In genomic region chr3:122406198-122406597, GRCh38 we compare ENCODE assay signal across 18 cellular contexts. TPM values are rescaled to one million over a fixed set of nuclear protein-coding genes. Genes with fewer than 3 reads are reported as not detected.
DNase-seq lines count a peak whose midpoint lies in the region; ATAC-seq lines count a peak whose summit lies in the region.
"Had no signal": no experiment of that assay in that cellular context is flagged by ENCODE, and none has a peak within 500 bp of the region (broad histone marks: within the 10 kb centered on the region; RNA-seq: fewer than 3 reads in every experiment).

No MANE protein-coding gene starts in this region.

- DNase-seq in activated CD4-positive, alpha-beta T cell treated with anti-CD3 and anti-CD28 coated beads for 36 hours, result peak; percentile 42
- DNase-seq in activated CD4-positive, alpha-beta T cell treated with anti-CD3 and anti-CD28 coated beads, Interleukin-2, amount 50 U/mL, for 1 hour, result no peak
- DNase-seq in NOMO-1 (lab: John Stamatoyannopoulos, UW; ENCODE audit: unreplicated experiment in 2 of 2) (peak; percentile 17 to 52), renal cortical epithelial cell (ENCODE audit: low read depth) (peak; percentile 55), DMS53 treated with DMSO at 0.1 percent for 48 hours (lab: John Stamatoyannopoulos, UW; ENCODE audit: unreplicated experiment) (no peak), NCI-H2196 treated with DMSO at 0.1 percent for 48 hours (lab: John Stamatoyannopoulos, UW; ENCODE audit: unreplicated experiment) (no peak)
- DNase-seq: activated CD4-positive, alpha-beta T cell treated with anti-CD3 and anti-CD28 coated beads, Interleukin-2, amount 50 U/mL, for 48 hours; activated gamma-delta T cell; DMS 273 treated with DMSO at 0.1 percent for 48 hours; GF-D8; hippocampal formation; KBM-7; Peyer's patch had no signal

- CTCF ChIA-PET in activated CD4-positive, alpha-beta T cell treated with anti-CD3 and anti-CD28 coated beads for 36 hours (lab: Charles Lee), result interaction anchor here (1.8 to 2.3 kb wide), 2 partner anchors 10 to 14 kb away, joined by 7 to 8 read pairs; partner anchors contain the start of gene WDR5B

- intact Hi-C loops in activated CD4-positive, alpha-beta T cell treated with anti-CD3 and anti-CD28 coated beads for 36 hours (cut with DNase I, micrococcal nuclease), result no loop called here

- POLR2A ChIA-PET in activated CD4-positive, alpha-beta T cell treated with anti-CD3 and anti-CD28 coated beads for 36 hours (lab: Charles Lee), result no interaction called here

- no peak overlapping the region for H3K4me3 Mint-ChIP-seq in activated CD4-positive, alpha-beta T cell treated with anti-CD3 and anti-CD28 coated beads for 36 hours
- H3K4me3 Mint-ChIP-seq: mesothelial cell of epicardium, neural progenitor cell had no signal

- peak; percentile 61 for ATAC-seq in activated CD4-positive, alpha-beta T cell treated with anti-CD3 and anti-CD28 coated beads for 36 hours
- ATAC-seq in GM18868 (IDR thresholded peaks at IDR 0.05; ENCODE audit: unreplicated experiment) (peak; percentile 75), HG03571 (IDR thresholded peaks at IDR 0.05; ENCODE audit: unreplicated experiment) (no peak)
- ATAC-seq: body of pancreas had no signal

- H3K27ac Mint-ChIP-seq in activated CD4-positive, alpha-beta T cell treated with anti-CD3 and anti-CD28 coated beads for 36 hours, result peak overlapping the region; percentile 34
- H3K27ac Mint-ChIP-seq: mesothelial cell of epicardium, neural progenitor cell had no signal

- H3K4me1 Mint-ChIP-seq in activated CD4-positive, alpha-beta T cell treated with anti-CD3 and anti-CD28 coated beads for 36 hours, result peaks cover 22% of the 10 kb centered on the region
- H3K4me1 Mint-ChIP-seq: mesothelial cell of epicardium, neural progenitor cell had no signal

- H3K36me3 Mint-ChIP-seq in activated CD4-positive, alpha-beta T cell treated with anti-CD3 and anti-CD28 coated beads for 36 hours (ENCODE audit: low read depth), result peaks cover 49% of the 10 kb centered on the region

- H3K27me3 Mint-ChIP-seq in activated CD4-positive, alpha-beta T cell treated with anti-CD3 and anti-CD28 coated beads for 36 hours, result no peaks in the 10 kb centered on the region

- H3K9me3 Mint-ChIP-seq in activated CD4-positive, alpha-beta T cell treated with anti-CD3 and anti-CD28 coated beads for 36 hours (ENCODE audit: low read depth), result no peaks in the 10 kb centered on the region
- H3K9me3 Mint-ChIP-seq: mesothelial cell of epicardium, neural progenitor cell had no signal

RNA-seq across cellular contexts. Expression of gene WDR5B, which starts 9.7 kb away (rescaled TPM):
- 1 to 10 TPM; 2.6 to 2.8 TPM for total RNA-seq in activated CD4-positive, alpha-beta T cell treated with anti-CD3 and anti-CD28 coated beads for 36 hours
- total RNA-seq in renal cortical epithelial cell, result 3.5 and 6.7 TPM in 2 replicates

RNA-seq across cellular contexts. Expression of gene FAM162A, which starts 22.2 kb away (rescaled TPM):
- 100 to 1,000 TPM; 163 to 181 TPM for total RNA-seq in activated CD4-positive, alpha-beta T cell treated with anti-CD3 and anti-CD28 coated beads for 36 hours
- total RNA-seq in renal cortical epithelial cell, result 14.1 and 53.6 TPM in 2 replicates

RNA-seq across cellular contexts. Expression of gene MIX23, which starts 23.2 kb away (rescaled TPM):
- 100 to 1,000 TPM; 148 to 250 TPM for total RNA-seq in activated CD4-positive, alpha-beta T cell treated with anti-CD3 and anti-CD28 coated beads for 36 hours
- 45.8 and 63.6 TPM in 2 replicates for total RNA-seq in renal cortical epithelial cell

Comparison
In these comparisons a context has a peak if more than half of its experiments do, and no peak if none do; other contexts are left out.
1. DNase-seq: peak in activated CD4-positive, alpha-beta T cell treated with anti-CD3 and anti-CD28 coated beads for 36 hours (single experiment), NOMO-1 (2 of 2) and renal cortical epithelial cell (single experiment); none in activated CD4-positive, alpha-beta T cell treated with anti-CD3 and anti-CD28 coated beads, Interleukin-2, amount 50 U/mL, for 1 hour (single experiment), DMS53 treated with DMSO at 0.1 percent for 48 hours (single experiment) and NCI-H2196 treated with DMSO at 0.1 percent for 48 hours (single experiment).